8 cellular contexts compared by ENCODE assay signal in the genomic region with DNA sequence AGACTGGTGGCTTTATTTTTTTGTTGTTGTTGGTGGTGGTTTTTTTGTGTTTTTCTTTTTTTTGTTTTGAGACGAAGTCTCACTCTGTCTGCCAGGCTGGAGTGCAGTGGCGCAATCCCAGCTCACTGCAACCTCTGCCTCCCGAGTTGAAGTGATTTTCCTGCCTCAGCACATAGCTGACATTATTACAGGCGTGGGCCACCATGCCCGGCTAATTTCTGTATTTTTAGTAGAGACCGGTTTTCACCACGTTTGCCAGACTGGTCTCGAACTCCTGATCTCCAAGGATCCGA. TPM values are rescaled to one million over a fixed set of nuclear protein-coding genes. Genes with fewer than 3 reads are reported as not detected.
DNase-seq lines count a peak whose midpoint lies in the region; ATAC-seq and TF ChIP-seq lines count a peak whose summit lies in the region.

No MANE protein-coding gene starts in this region.

- H3K23ac ChIP-seq in mesenchymal stem cell (ENCODE audit: low read length in 2 of 2) = no peak overlapping the region

- no peak overlapping the region for H2AFZ ChIP-seq in mesenchymal stem cell (ENCODE audit: low read depth, low read length)

- no peak overlapping the region for H2BK12ac ChIP-seq in mesenchymal stem cell (ENCODE audit: low read length in 2 of 2)

- no peaks in the 10 kb centered on the region for H3K9me3 Mint-ChIP-seq in T-helper 2 cell treated with Interferon-gamma antibody and Interleukin-4, amounts not matched to agents 5 μg/mL and 100 μg/mL, for 36 hours

- no peak overlapping the region for H2BK15ac ChIP-seq in mesenchymal stem cell (ENCODE audit: low read depth, poor library complexity, severe bottlenecking)

- H3K9ac ChIP-seq in mesenchymal stem cell (ENCODE audit: low read length) = peak overlapping the region; percentile 79

- H3K18ac ChIP-seq in mesenchymal stem cell (ENCODE audit: low read depth in 1 of 2, low read length in 2 of 2) = peak overlapping the region in 1 of 2 experiments; percentile 63

- H3K4me2 ChIP-seq in mesenchymal stem cell (ENCODE audit: low read length, poor library complexity, severe bottlenecking) = peak overlapping the region; percentile 76

- H3K4me3 ChIP-seq in coronary artery (peak overlapping the region; percentile 90), mesenchymal stem cell (ENCODE audit: insufficient read depth in 1 of 2, low read depth in 1 of 2, low read length in 2 of 2) (peak overlapping the region; percentile 69 to 81), thoracic aorta (peak overlapping the region; percentile 84)

- peak overlapping the region; percentile 29 for H4K91ac ChIP-seq in mesenchymal stem cell (ENCODE audit: low read length)

- no peak overlapping the region for H4K8ac ChIP-seq in mesenchymal stem cell (ENCODE audit: low read length)

- H3K27ac ChIP-seq in coronary artery = peak overlapping the region; percentile 89 to 95
- no peak overlapping the region for H3K27ac ChIP-seq in mesenchymal stem cell (ENCODE audit: low read length, poor library complexity, severe bottlenecking)
- peak overlapping the region; percentile 43 to 72 for H3K27ac ChIP-seq in thoracic aorta

- whole genome bisulfite sequencing in mesenchymal stem cell = 11% methylated on average over 9 of the region's 9 CpGs

- no peaks in the 10 kb centered on the region for H3K27me3 Mint-ChIP-seq in T-helper 2 cell treated with Interferon-gamma antibody and Interleukin-4, amounts not matched to agents 5 μg/mL and 100 μg/mL, for 36 hours (ENCODE audit: low read depth)

- H3K4me1 Mint-ChIP-seq in T-helper 2 cell treated with Interferon-gamma antibody and Interleukin-4, amounts not matched to agents 5 μg/mL and 100 μg/mL, for 36 hours (ENCODE audit: low read depth) = peaks cover 56% of the 10 kb centered on the region

- H3K4me1 ChIP-seq in mesenchymal stem cell (ENCODE audit: control insufficient read depth, insufficient read depth, low read depth, low read length) (peaks cover 15% of the 10 kb centered on the region), thoracic aorta (ENCODE audit: control insufficient read depth in 1 of 2, low read depth in 2 of 2) (peaks cover 4 to 27% of the 10 kb centered on the region in 2 donors)

- peaks cover 44% of the 10 kb centered on the region for H3K36me3 Mint-ChIP-seq in T-helper 2 cell treated with Interferon-gamma antibody and Interleukin-4, amounts not matched to agents 5 μg/mL and 100 μg/mL, for 36 hours (ENCODE audit: low read depth)

- H3K4me3 Mint-ChIP-seq in T-helper 2 cell treated with Interferon-gamma antibody and Interleukin-4, amounts not matched to agents 5 μg/mL and 100 μg/mL, for 36 hours = peak overlapping the region; percentile 94

- TF ChIP-seq CTCF in coronary artery (IDR thresholded peaks at IDR 0.05) = no peak
- TF ChIP-seq CTCF in thoracic aorta (IDR thresholded peaks at IDR 0.05) = no peak

- no peak overlapping the region for H2AK5ac ChIP-seq in mesenchymal stem cell (ENCODE audit: low read length, severe bottlenecking)

- no peak for ATAC-seq in thoracic aorta (ENCODE audit: insufficient number of reproducible peaks, low FRiP score, low read depth)

- H2BK5ac ChIP-seq in mesenchymal stem cell (ENCODE audit: low read depth, low read length, poor library complexity, severe bottlenecking) = no peak overlapping the region

- H3K4ac ChIP-seq in mesenchymal stem cell (ENCODE audit: low read depth in 1 of 2, low read length in 2 of 2) = no peak overlapping the region

- H3K14ac ChIP-seq in mesenchymal stem cell (ENCODE audit: low read length in 2 of 2) = no peak overlapping the region

- H3K79me1 ChIP-seq in mesenchymal stem cell (replicated peaks; ENCODE audit: low read length, poor library complexity, severe bottlenecking) = no peaks in the 10 kb centered on the region

- DNase-seq in T-helper 2 cell treated with Interferon-gamma antibody and Interleukin-4, amounts not matched to agents 5 μg/mL and 100 μg/mL, for 36 hours (ENCODE audit: low spot score) = no peak
- DNase-seq in T-helper 2 cell (no peak), coronary artery (ENCODE audit: low spot score) (no peak), mesenchymal stem cell (no peak), thoracic aorta (ENCODE audit: low spot score) (no peak), SW 1271 (lab: John Stamatoyannopoulos, UW) (no peak), hippocampal formation (lab: John Stamatoyannopoulos, UW) (no peak)
- no peak for DNase-seq in effector CD8-positive, alpha-beta T cell (lab: John Stamatoyannopoulos, UW)

- H3K36me3 ChIP-seq in mesenchymal stem cell (ENCODE audit: control insufficient read depth in 1 of 2, insufficient read depth in 2 of 2, low read depth in 1 of 2, low read length in 2 of 2) (peaks cover 0 to 3% of the 10 kb centered on the region in 2 experiments), thoracic aorta (no peaks in the 10 kb centered on the region)

- no peaks in the 10 kb centered on the region for H3K27me3 ChIP-seq in mesenchymal stem cell (ENCODE audit: control insufficient read depth in 1 of 2, insufficient read depth in 1 of 2, low read length in 2 of 2)
- no peaks in the 10 kb centered on the region for H3K27me3 ChIP-seq in thoracic aorta (replicated peaks; ENCODE audit: insufficient read depth)

- H3K9me3 ChIP-seq in mesenchymal stem cell (ENCODE audit: control insufficient read depth, low read length) (no peaks in the 10 kb centered on the region), thoracic aorta (no peaks in the 10 kb centered on the region)

- peak overlapping the region; percentile 91 for H3K27ac Mint-ChIP-seq in T-helper 2 cell treated with Interferon-gamma antibody and Interleukin-4, amounts not matched to agents 5 μg/mL and 100 μg/mL, for 36 hours

- H2BK120ac ChIP-seq in mesenchymal stem cell (ENCODE audit: low read depth, low read length) = no peak overlapping the region

RNA-seq across cellular contexts. Expression of a gene that starts 0.7 kb away (rescaled TPM):
- 11.1 TPM for polyA plus RNA-seq in mesenchymal stem cell (2013, experiment 1 of 2)
- polyA plus RNA-seq in mesenchymal stem cell (2013, experiment 2 of 2) = 11.3 TPM
- 10 to 100 TPM; 15.7 to 24.0 TPM for total RNA-seq in thoracic aorta
